17 cellular contexts compared by ENCODE assay signal in the genomic region with DNA sequence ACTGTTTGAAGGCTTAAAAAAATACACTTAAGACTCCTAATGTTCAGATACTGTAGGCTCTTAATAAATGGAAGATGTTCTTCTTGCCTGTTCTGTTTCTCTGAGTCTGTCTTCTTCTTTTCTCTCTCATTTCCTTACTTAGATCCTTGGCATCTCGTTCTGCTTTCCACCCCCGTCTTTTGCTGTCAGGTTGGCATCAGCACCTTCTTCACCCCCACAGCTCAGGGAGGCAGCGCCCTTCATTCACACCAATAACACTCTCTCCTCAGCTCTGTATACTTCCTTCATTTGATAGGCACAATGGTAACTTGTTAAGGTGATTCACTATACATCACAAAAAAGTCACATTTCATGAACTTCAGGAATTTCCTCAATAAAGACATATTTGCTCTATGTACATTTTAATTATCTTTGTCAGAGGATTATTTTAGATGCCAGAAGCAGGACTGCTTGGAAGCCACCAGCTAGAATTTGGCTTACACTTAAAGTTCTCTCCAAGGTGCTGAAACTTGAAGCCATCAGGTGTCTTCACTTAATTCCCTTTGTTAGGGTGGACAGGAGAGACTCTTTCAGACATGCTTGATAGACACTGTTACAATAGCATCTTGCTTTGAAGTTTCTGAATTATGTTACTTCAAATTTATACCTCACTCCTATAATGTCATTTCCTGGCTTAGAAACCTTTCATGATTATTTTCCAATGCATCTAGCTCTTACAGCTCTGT.
"Had no signal": no experiment of that assay in that cellular context is flagged by ENCODE, and none has a peak within 500 bp of the region (broad histone marks: within the 10 kb centered on the region; RNA-seq: fewer than 3 reads in every experiment).

No MANE protein-coding gene starts in this region.

- H3K27me3 ChIP-seq: esophagus squamous epithelium, hepatocyte, neutrophil, upper lobe of right lung had no signal

- DNase-seq: activated CD4-positive, alpha-beta T cell treated with anti-CD3 and anti-CD28 coated beads, Interleukin-2, amount 50 U/mL, for 4 hours; activated gamma-delta T cell treated with Interleukin-2 at 50 U/mL for 16 hours; dermis blood vessel endothelial cell; effector memory CD8-positive, alpha-beta T cell; esophagus squamous epithelium; kidney; mesenchymal stem cell; naive thymus-derived CD8-positive, alpha-beta T cell; pancreas; stimulated activated CD4-positive, alpha-beta T cell treated with anti-CD3 and anti-CD28 coated beads, Interleukin-4, amount 100 ng/mL, for 24 hours; upper lobe of right lung had no signal

- H3K9me3 ChIP-seq: esophagus squamous epithelium, neutrophil, pancreas, upper lobe of right lung had no signal

- FAIRE-seq: kidney, pancreas, TTC549 had no signal

- H3K4me3 ChIP-seq: esophagus squamous epithelium, hepatocyte, pancreas, upper lobe of right lung had no signal

- H3K27ac ChIP-seq: esophagus squamous epithelium, hepatocyte, neutrophil, pancreas, upper lobe of right lung had no signal

- ATAC-seq: activated naive CD4-positive, alpha-beta T cell treated with anti-CD3 and anti-CD28 coated beads, Interleukin-2, amount 50 U/mL, for 72 hours; effector memory CD8-positive, alpha-beta T cell; naive thymus-derived CD8-positive, alpha-beta T cell; pancreas; sciatic nerve; stimulated activated memory B cell treated with anti-CD40 and anti-IgM and Interleukin-4, amounts not matched to agents 10 μg/mL and 1 μg/mL and 100 μg/mL, for 72 hours; upper lobe of right lung had no signal

- H3K79me2 ChIP-seq: hepatocyte had no signal

- H3K4me1 ChIP-seq: esophagus squamous epithelium, pancreas, upper lobe of right lung had no signal

- H3K36me3 ChIP-seq: esophagus squamous epithelium, neutrophil, pancreas, upper lobe of right lung had no signal

- H3K4me2 ChIP-seq: hepatocyte had no signal
